1 cellular context compared by ENCODE assay signal in genomic region chr5:61408476-61409168, GRCh38.
TF ChIP-seq lines count a peak whose summit lies in the region.

No MANE protein-coding gene starts in this region.

TF ChIP-seq in A549, 52 proteins besides CTCF, POLR2A, EP300 and RAD21 (continued from another document):
- TF ChIP-seq EHF (CRISPR knock-in tag; IDR thresholded peaks at IDR 0.05), result 0 out of 2 replicates have a peak, but pooled peaks have one; percentile 20
- TF ChIP-seq, protein P1, sequence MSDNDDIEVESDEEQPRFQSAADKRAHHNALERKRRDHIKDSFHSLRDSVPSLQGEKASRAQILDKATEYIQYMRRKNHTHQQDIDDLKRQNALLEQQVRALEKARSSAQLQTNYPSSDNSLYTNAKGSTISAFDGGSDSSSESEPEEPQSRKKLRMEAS (IDR thresholded peaks at IDR 0.05), result peak; percentile 86
